Comparison of ENCODE assay signal across 21 cellular contexts in genomic region chr12:126481688-126482087, GRCh38.
DNase-seq lines count a peak whose midpoint lies in the region; ATAC-seq and TF ChIP-seq lines count a peak whose summit lies in the region.
"Had no signal": no experiment of that assay in that cellular context is flagged by ENCODE, and none has a peak within 500 bp of the region (broad histone marks: within the 10 kb centered on the region; RNA-seq: fewer than 3 reads in every experiment).

No MANE protein-coding gene starts in this region.

- no peaks in the 10 kb centered on the region for H3K79me2 ChIP-seq in osteoblast (ENCODE audit: insufficient read depth, low read length)

- no peaks in the 10 kb centered on the region for H4K20me1 ChIP-seq in osteoblast (ENCODE audit: insufficient read depth, low read length)

- DNase-seq in NCI-H510A treated with DMSO at 0.1 percent for 48 hours (lab: John Stamatoyannopoulos, UW) (peak; percentile 46), NCI-H510A (lab: John Stamatoyannopoulos, UW) (no peak), inferior parietal cortex (ENCODE audit: extremely low spot score) (peak; percentile 24), osteoblast (ENCODE audit: insufficient read length, low spot score, missing footprints) (no peak), heart left ventricle (no peak), NCI-H524 treated with DMSO at 0.1 percent for 48 hours (lab: John Stamatoyannopoulos, UW) (no peak)
- DNase-seq: 8988T; ACHN; BE2C; C1 segment of cervical spinal cord; CD4-positive, CD25-positive, alpha-beta regulatory T cell; CD8-positive, alpha-beta memory T cell; COR-L47; DMS 273 treated with DMSO at 0.1 percent for 48 hours; DMS53; DND-41; EL; HCEC 1CT had no signal

- H3K4me1 ChIP-seq in osteoblast (ENCODE audit: insufficient read depth, low read length) (peaks cover 17% of the 10 kb centered on the region), heart left ventricle (no peaks in the 10 kb centered on the region)
- H3K4me1 ChIP-seq: BE2C had no signal

- H3K27ac ChIP-seq in osteoblast (ENCODE audit: low read depth, low read length) (no peak overlapping the region), heart left ventricle (no peak overlapping the region)
- H3K27ac ChIP-seq: HL-60 had no signal

- H3K9me3 ChIP-seq in osteoblast (ENCODE audit: low read depth, low read length) = no peaks in the 10 kb centered on the region
- H3K9me3 ChIP-seq in heart left ventricle = peaks cover 0 to 8% (median 0%) of the 10 kb centered on the region in 12 donors
- H3K9me3 ChIP-seq: BE2C had no signal

- H3K36me3 ChIP-seq in osteoblast (ENCODE audit: insufficient read depth, low read length) = no peaks in the 10 kb centered on the region
- H3K36me3 ChIP-seq in heart left ventricle = no peaks in the 10 kb centered on the region
- H3K36me3 ChIP-seq: BE2C had no signal

- no peak overlapping the region for H3K4me2 ChIP-seq in osteoblast (ENCODE audit: insufficient read depth, low read length)

- H2AFZ ChIP-seq in osteoblast (ENCODE audit: low read length) = peak overlapping the region; percentile 37

- TF ChIP-seq POLR2A in heart left ventricle (IDR thresholded peaks at IDR 0.05) = no peak

- H3K4me3 ChIP-seq in osteoblast (ENCODE audit: insufficient read depth, low read length) = no peak overlapping the region
- H3K4me3 ChIP-seq in heart left ventricle = no peak overlapping the region
- H3K4me3 ChIP-seq: GM12878 had no signal

- intact Hi-C loops in heart left ventricle (cut with DNase I) = no loop called here

- no peak for ATAC-seq in heart left ventricle
- no peak for ATAC-seq in HG03159 (IDR thresholded peaks at IDR 0.05; ENCODE audit: unreplicated experiment)
- ATAC-seq: GM12878 had no signal

- TF ChIP-seq CTCF in osteoblast (IDR thresholded peaks at IDR 0.05; ENCODE audit: extremely low read depth, low read depth, low read length) (no peak), heart left ventricle (IDR thresholded peaks at IDR 0.05) (no peak)

- 88 to 92% (median 89%) methylated on average over 6 of the region's 6 CpGs for WGBS in heart left ventricle, 4 donors

- no peaks in the 10 kb centered on the region for H3K27me3 ChIP-seq in osteoblast (ENCODE audit: insufficient read depth, low read length)
- H3K27me3 ChIP-seq in heart left ventricle = no peaks in the 10 kb centered on the region
- H3K27me3 ChIP-seq: BE2C had no signal

Comparison
In these comparisons a context has a peak if more than half of its experiments do, and no peak if none do; other contexts are left out.
1. DNase-seq: peak in NCI-H510A treated with DMSO at 0.1 percent for 48 hours (single experiment) and inferior parietal cortex (single experiment); none in NCI-H510A (single experiment), osteoblast (single experiment), heart left ventricle (0 of 5) and NCI-H524 treated with DMSO at 0.1 percent for 48 hours (single experiment).